ENCODE assay signal across 2 cellular contexts in the genomic region with DNA sequence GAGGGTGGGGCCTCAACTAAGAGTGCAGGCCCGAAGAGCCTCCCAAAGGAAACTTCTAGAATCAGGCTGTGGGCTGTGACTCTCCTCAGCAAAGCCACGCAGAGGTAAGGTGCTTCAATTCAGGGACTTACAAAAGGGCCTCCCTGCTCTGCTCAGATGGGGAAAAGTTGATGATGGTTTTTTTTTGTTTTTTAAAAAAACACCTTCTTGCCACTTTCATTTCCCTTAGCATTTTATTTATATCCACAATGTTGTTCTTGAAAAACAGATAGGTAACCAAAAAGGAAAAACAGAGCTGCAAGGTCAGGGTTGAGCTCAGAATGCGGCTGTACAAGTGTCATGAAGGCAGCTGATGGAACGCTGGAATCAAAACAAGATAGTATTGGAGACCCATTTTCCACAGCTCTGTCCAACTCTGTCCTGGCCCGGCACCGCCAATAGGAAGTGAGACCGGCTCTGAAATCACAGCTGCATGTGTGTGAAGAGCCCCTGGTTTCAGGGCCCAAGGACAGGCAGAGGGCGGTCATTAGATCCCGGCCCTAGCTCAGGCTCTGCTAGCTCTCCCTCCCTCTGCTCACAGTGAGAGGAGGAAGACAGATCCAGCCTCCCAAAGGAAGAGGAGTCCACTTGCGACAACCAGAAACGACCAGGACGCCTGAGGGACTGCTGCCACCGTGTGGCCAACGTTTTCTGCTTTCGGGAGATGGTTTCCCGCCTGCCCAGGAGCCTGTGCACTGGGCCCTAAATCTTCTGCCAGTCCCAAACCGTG.
TF ChIP-seq lines count a peak whose summit lies in the region.

No MANE protein-coding gene starts in this region.

TF ChIP-seq in IMR-90, 13 proteins besides CTCF, POLR2A, EP300 and RAD21 (continued from another document):
- no peak for TF ChIP-seq CHD1 (IDR thresholded peaks at IDR 0.05; ENCODE audit: low read depth, low read length)
- TF ChIP-seq CEBPB (IDR thresholded peaks at IDR 0.05; ENCODE audit: low read depth, low read length), result peak; percentile 36; the same call in 1 of the 2 replicates

TF ChIP-seq in SK-N-SH treated with all-trans-retinoic acid at 6 μM for 48 hours, 23 proteins besides CTCF, POLR2A, EP300 and RAD21 (continued from another document):
- TF ChIP-seq PPARA (CRISPR knock-in tag; IDR thresholded peaks at IDR 0.05; ENCODE audit: borderline replicate concordance) (no peak), ZNF70 (CRISPR knock-in tag; IDR thresholded peaks at IDR 0.05) (no peak), PATZ1 (CRISPR knock-in tag; IDR thresholded peaks at IDR 0.05; ENCODE audit: borderline replicate concordance) (no peak), TCF4 (CRISPR knock-in tag; IDR thresholded peaks at IDR 0.05; ENCODE audit: borderline replicate concordance) (no peak), ZFP3 (CRISPR knock-in tag; IDR thresholded peaks at IDR 0.05) (no peak), TSHZ2 (CRISPR knock-in tag; IDR thresholded peaks at IDR 0.05) (no peak), CSRNP3 (CRISPR knock-in tag; IDR thresholded peaks at IDR 0.05) (no peak), BACH2 (CRISPR knock-in tag; IDR thresholded peaks at IDR 0.05; ENCODE audit: borderline replicate concordance) (no peak), ZNF8 (CRISPR knock-in tag; IDR thresholded peaks at IDR 0.05) (no peak), TOX (CRISPR knock-in tag; IDR thresholded peaks at IDR 0.05; ENCODE audit: borderline replicate concordance) (no peak), OSR1 (CRISPR knock-in tag; IDR thresholded peaks at IDR 0.05) (no peak)
- TF ChIP-seq, protein P1, sequence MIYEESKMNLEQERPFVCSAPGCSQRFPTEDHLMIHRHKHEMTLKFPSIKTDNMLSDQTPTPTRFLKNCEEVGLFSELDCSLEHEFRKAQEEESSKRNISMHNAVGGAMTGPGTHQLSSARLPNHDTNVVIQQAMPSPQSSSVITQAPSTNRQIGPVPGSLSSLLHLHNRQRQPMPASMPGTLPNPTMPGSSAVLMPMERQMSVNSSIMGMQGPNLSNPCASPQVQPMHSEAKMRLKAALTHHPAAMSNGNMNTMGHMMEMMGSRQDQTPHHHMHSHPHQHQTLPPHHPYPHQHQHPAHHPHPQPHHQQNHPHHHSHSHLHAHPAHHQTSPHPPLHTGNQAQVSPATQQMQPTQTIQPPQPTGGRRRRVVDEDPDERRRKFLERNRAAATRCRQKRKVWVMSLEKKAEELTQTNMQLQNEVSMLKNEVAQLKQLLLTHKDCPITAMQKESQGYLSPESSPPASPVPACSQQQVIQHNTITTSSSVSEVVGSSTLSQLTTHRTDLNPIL (CRISPR knock-in tag; IDR thresholded peaks at IDR 0.05; ENCODE audit: low read depth), result no peak
- TF ChIP-seq, protein P2, sequence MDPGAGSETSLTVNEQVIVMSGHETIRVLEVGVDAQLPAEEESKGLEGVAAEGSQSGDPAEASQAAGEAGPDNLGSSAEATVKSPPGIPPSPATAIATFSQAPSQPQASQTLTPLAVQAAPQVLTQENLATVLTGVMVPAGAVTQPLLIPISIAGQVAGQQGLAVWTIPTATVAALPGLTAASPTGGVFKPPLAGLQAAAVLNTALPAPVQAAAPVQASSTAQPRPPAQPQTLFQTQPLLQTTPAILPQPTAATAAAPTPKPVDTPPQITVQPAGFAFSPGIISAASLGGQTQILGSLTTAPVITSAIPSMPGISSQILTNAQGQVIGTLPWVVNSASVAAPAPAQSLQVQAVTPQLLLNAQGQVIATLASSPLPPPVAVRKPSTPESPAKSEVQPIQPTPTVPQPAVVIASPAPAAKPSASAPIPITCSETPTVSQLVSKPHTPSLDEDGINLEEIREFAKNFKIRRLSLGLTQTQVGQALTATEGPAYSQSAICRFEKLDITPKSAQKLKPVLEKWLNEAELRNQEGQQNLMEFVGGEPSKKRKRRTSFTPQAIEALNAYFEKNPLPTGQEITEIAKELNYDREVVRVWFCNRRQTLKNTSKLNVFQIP (CRISPR knock-in tag; IDR thresholded peaks at IDR 0.05; ENCODE audit: borderline replicate concordance, low read depth), result no peak
